9 cellular contexts compared by ENCODE assay signal in genomic region chr12:1907652-1908611, GRCh38. TPM values are rescaled to one million over a fixed set of nuclear protein-coding genes. Genes with fewer than 3 reads are reported as not detected.
DNase-seq lines count a peak whose midpoint lies in the region; ATAC-seq, FAIRE-seq and TF ChIP-seq lines count a peak whose summit lies in the region.
"Had no signal": no experiment of that assay in that cellular context is flagged by ENCODE, and none has a peak within 500 bp of the region (broad histone marks: within the 10 kb centered on the region; RNA-seq: fewer than 3 reads in every experiment).

No MANE protein-coding gene starts in this region.

- H3K27me3 Mint-ChIP-seq in activated CD4-positive, alpha-beta memory T cell treated with anti-CD3 and anti-CD28 coated beads for 36 hours = peaks cover 8% of the 10 kb centered on the region

- H3K9me3 Mint-ChIP-seq in activated CD4-positive, alpha-beta memory T cell treated with anti-CD3 and anti-CD28 coated beads for 36 hours = peaks cover 42% of the 10 kb centered on the region

- DNase-seq in GM10248 (ENCODE audit: extremely low spot score) (peak; percentile 10), Right ventricle myocardium inferior (ENCODE audit: missing footprints) (peak; percentile 69), HPDE6-E6E7 (ENCODE audit: extremely low spot score) (no peak), OCI-M1 (lab: John Stamatoyannopoulos, UW) (no peak), RCC 7860 (ENCODE audit: low spot score) (no peak)
- DNase-seq in activated CD4-positive, alpha-beta memory T cell treated with anti-CD3 and anti-CD28 coated beads for 36 hours = peak; percentile 37
- DNase-seq in stimulated activated CD4-positive, alpha-beta T cell treated with anti-CD3 and anti-CD28 coated beads, Interleukin-4, amount 100 ng/mL, for 24 hours = peak; percentile 11

- ATAC-seq in Right ventricle myocardium inferior (no peak), GM21825 (IDR thresholded peaks at IDR 0.05; ENCODE audit: unreplicated experiment) (no peak)

- no peak for TF ChIP-seq CTCF in GM10248 (IDR thresholded peaks at IDR 0.05; ENCODE audit: control extremely low read depth, extremely low read depth, low read depth, missing control alignments)

- H3K27ac Mint-ChIP-seq in activated CD4-positive, alpha-beta memory T cell treated with anti-CD3 and anti-CD28 coated beads for 36 hours = no peak overlapping the region
- H3K27ac Mint-ChIP-seq: activated T-cell treated with anti-CD3 and anti-CD28 coated beads, Interleukin-2, amount 50 U/mL, for 72 hours had no signal

- H3K4me1 Mint-ChIP-seq in activated CD4-positive, alpha-beta memory T cell treated with anti-CD3 and anti-CD28 coated beads for 36 hours (ENCODE audit: low read depth) = peaks cover 5% of the 10 kb centered on the region

- POLR2A ChIA-PET in GM10248 (lab: Yijun Ruan, JAX) = no interaction called here
- POLR2A ChIA-PET in activated CD4-positive, alpha-beta memory T cell treated with anti-CD3 and anti-CD28 coated beads for 36 hours (lab: Charles Lee) = no interaction called here

- intact Hi-C loops in activated CD4-positive, alpha-beta memory T cell treated with anti-CD3 and anti-CD28 coated beads for 36 hours (cut with micrococcal nuclease) = no loop called here
- intact Hi-C loops in Right ventricle myocardium inferior (cut with DNase I) = no loop called here

- no peak for FAIRE-seq in RCC 7860 (lab: Jason Lieb, UNC)

- CTCF ChIA-PET in GM10248 (lab: Yijun Ruan, JAX) = no interaction called here
- CTCF ChIA-PET in activated CD4-positive, alpha-beta memory T cell treated with anti-CD3 and anti-CD28 coated beads for 36 hours (lab: Charles Lee) = no interaction called here

- H3K36me3 Mint-ChIP-seq in activated CD4-positive, alpha-beta memory T cell treated with anti-CD3 and anti-CD28 coated beads for 36 hours = no peaks in the 10 kb centered on the region

- H3K4me3 Mint-ChIP-seq in activated CD4-positive, alpha-beta memory T cell treated with anti-CD3 and anti-CD28 coated beads for 36 hours = peak overlapping the region; percentile 54

RNA-seq across cellular contexts. Expression of gene CACNA2D4, which starts 10.5 kb away (rescaled TPM):
- total RNA-seq in activated CD4-positive, alpha-beta memory T cell treated with anti-CD3 and anti-CD28 coated beads for 36 hours = 10 to 100 TPM; 11.7 to 13.3 TPM
- total RNA-seq in Right ventricle myocardium inferior = 1.1 TPM

Comparison
In these comparisons a context has a peak if more than half of its experiments do, and no peak if none do; other contexts are left out.
1. DNase-seq: peak in GM10248 (single experiment), activated CD4-positive, alpha-beta memory T cell treated with anti-CD3 and anti-CD28 coated beads for 36 hours (single experiment), Right ventricle myocardium inferior (single experiment) and stimulated activated CD4-positive, alpha-beta T cell treated with anti-CD3 and anti-CD28 coated beads, Interleukin-4, amount 100 ng/mL, for 24 hours (single experiment); none in HPDE6-E6E7 (single experiment), OCI-M1 (single experiment) and RCC 7860 (single experiment).